ENCODE assay signal across 15 cellular contexts in the genomic region with DNA sequence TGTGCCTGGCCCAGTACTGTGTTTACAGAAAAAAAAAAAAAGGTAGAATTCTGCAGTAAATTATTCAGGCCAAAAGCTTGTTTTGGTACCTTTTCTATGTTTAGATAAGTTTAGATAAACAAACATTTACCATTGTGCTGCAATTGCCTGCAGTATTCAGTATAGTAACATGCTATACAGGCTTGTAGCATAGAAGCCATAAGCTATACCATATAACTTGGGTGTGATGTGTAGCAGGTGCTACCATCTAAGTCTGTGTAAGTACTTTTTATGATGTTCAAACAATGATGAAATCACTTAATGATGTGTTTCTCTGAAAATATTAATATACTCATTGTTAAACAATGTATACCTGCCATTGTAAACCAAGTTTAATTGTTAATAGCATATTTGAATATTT.
DNase-seq lines count a peak whose midpoint lies in the region; ATAC-seq and TF ChIP-seq lines count a peak whose summit lies in the region.
"Had no signal": no experiment of that assay in that cellular context is flagged by ENCODE, and none has a peak within 500 bp of the region (broad histone marks: within the 10 kb centered on the region; RNA-seq: fewer than 3 reads in every experiment).

No MANE protein-coding gene starts in this region.

- no peaks in the 10 kb centered on the region for H3K36me3 Mint-ChIP-seq in glutamatergic neuron (ENCODE audit: unreplicated experiment)
- H3K36me3 Mint-ChIP-seq: CD4-positive, alpha-beta memory T cell had no signal

- H3K27me3 Mint-ChIP-seq in glutamatergic neuron (ENCODE audit: unreplicated experiment) = no peaks in the 10 kb centered on the region
- H3K27me3 Mint-ChIP-seq: CD4-positive, alpha-beta memory T cell had no signal

- no peaks in the 10 kb centered on the region for H3K4me1 Mint-ChIP-seq in glutamatergic neuron (ENCODE audit: low read depth, unreplicated experiment)
- H3K4me1 Mint-ChIP-seq: CD4-positive, alpha-beta memory T cell had no signal

- H3K4me1 ChIP-seq in RWPE2 (ENCODE audit: insufficient read depth, poor library complexity, severe bottlenecking) (no peaks in the 10 kb centered on the region), mucosa of descending colon (ENCODE audit: low read depth) (no peaks in the 10 kb centered on the region)
- H3K4me1 ChIP-seq: Caco-2 had no signal

- H3K27me3 ChIP-seq in RWPE2 (ENCODE audit: insufficient read depth, poor library complexity, severe bottlenecking) = no peaks in the 10 kb centered on the region

- DNase-seq in DMS53 (lab: John Stamatoyannopoulos, UW) (peak; percentile 47), DMS53 treated with DMSO at 0.1 percent for 48 hours (lab: John Stamatoyannopoulos, UW; ENCODE audit: unreplicated experiment) (peak; percentile 13), RWPE2 (ENCODE audit: low spot score) (no peak), mucosa of descending colon (no peak), glutamatergic neuron (no peak), NCI-H1436 treated with DMSO at 0.1 percent for 48 hours (lab: John Stamatoyannopoulos, UW) (no peak)
- DNase-seq: C1 segment of cervical spinal cord; Caco-2; CD4-positive, alpha-beta memory T cell; DMS153; DMS79 treated with DMSO at 0.1 percent for 48 hours; GF-D8; GOT3; H7; HCEC 1CT had no signal

- peaks cover 3% of the 10 kb centered on the region for H3K9me3 Mint-ChIP-seq in glutamatergic neuron (ENCODE audit: unreplicated experiment)
- H3K9me3 Mint-ChIP-seq: CD4-positive, alpha-beta memory T cell had no signal

- TF ChIP-seq CTCF in RWPE2 (IDR thresholded peaks at IDR 0.05; ENCODE audit: poor library complexity, severe bottlenecking) (no peak), mucosa of descending colon (IDR thresholded peaks at IDR 0.05) (no peak), glutamatergic neuron (IDR thresholded peaks at IDR 0.05; ENCODE audit: partially characterized antibody, unreplicated experiment) (no peak)

- H3K36me3 ChIP-seq in RWPE2 (ENCODE audit: low read depth) (no peaks in the 10 kb centered on the region), mucosa of descending colon (ENCODE audit: low read depth) (no peaks in the 10 kb centered on the region)

- H3K4me3 Mint-ChIP-seq in glutamatergic neuron (ENCODE audit: unreplicated experiment) = no peak overlapping the region
- H3K4me3 Mint-ChIP-seq: CD4-positive, alpha-beta memory T cell had no signal

- H3K9me3 ChIP-seq in RWPE2 (ENCODE audit: severe bottlenecking) (no peaks in the 10 kb centered on the region), mucosa of descending colon (no peaks in the 10 kb centered on the region)
- H3K9me3 ChIP-seq: Caco-2 had no signal

- H3K27ac ChIP-seq in RWPE2 (ENCODE audit: poor library complexity, severe bottlenecking) = no peak overlapping the region

- no peak overlapping the region for H3K27ac Mint-ChIP-seq in glutamatergic neuron (ENCODE audit: unreplicated experiment)
- H3K27ac Mint-ChIP-seq: CD4-positive, alpha-beta memory T cell had no signal

- no peak overlapping the region for H3K4me3 ChIP-seq in RWPE2 (ENCODE audit: severe bottlenecking)
- H3K4me3 ChIP-seq in mucosa of descending colon = no peak overlapping the region

- intact Hi-C loops in mucosa of descending colon (cut with DNase I, micrococcal nuclease) = no loop called here

- ATAC-seq in RWPE2 (ENCODE audit: low read depth) (0 out of 3 replicates have a peak, but pooled peaks have one; percentile 33), mucosa of descending colon (peak; percentile 62)

Comparison
In these comparisons a context has a peak if more than half of its experiments do, and no peak if none do; other contexts are left out.
1. DNase-seq: peak in DMS53 (single experiment) and DMS53 treated with DMSO at 0.1 percent for 48 hours (single experiment); none in RWPE2 (single experiment), mucosa of descending colon (0 of 3), glutamatergic neuron (single experiment) and NCI-H1436 treated with DMSO at 0.1 percent for 48 hours (single experiment).